ENCODE assay signal across 8 cellular contexts in the genomic region with DNA sequence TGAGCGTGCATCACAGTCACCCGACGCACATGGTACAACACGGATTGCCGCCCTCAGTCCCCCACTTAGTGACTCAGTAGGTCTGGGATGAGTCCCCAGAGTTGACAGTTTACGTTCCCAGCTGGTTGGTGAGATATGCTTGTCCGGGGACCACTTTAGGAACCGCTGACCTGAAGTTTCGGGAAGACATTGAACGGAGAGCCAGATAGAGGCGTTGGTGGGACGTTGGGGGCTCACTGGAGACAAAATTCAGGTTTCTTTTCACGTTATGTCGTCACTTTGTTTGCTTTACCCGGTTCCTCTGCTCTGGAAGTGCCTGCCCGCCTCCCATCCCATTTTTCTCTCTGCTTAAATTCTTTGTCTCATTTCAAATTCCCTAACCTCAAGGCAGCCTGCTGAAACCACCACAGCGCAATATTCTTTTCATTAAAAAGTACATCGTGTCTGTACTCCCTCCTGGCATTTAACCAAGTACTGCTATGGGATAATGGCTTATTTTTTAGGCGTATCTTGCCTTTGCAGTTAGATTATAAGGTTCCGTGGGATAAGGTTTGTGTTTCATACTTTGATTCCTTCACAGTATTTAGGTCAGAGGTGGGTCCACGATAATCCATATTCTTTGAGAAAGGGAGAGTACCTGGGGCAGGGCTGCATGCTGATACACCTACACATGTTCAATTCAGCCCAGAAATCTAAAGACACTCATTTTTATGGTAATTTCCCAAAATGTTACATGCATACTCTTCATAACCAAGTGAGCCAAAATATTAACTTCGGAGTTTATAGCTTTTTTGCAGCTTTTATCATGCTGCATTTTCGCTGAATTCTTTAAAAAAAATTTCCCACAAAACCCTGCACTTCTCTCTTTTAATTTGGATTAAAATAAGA. TPM values are rescaled to one million over a fixed set of nuclear protein-coding genes. Genes with fewer than 3 reads are reported as not detected.
DNase-seq lines count a peak whose midpoint lies in the region; ATAC-seq and TF ChIP-seq lines count a peak whose summit lies in the region.

No MANE protein-coding gene starts in this region.

- no peak overlapping the region for H4K5ac ChIP-seq in mesendoderm (ENCODE audit: low read length)

- H3K4me2 ChIP-seq in mesendoderm (ENCODE audit: low read length), result peak overlapping the region; percentile 86

- no peak for TF ChIP-seq CTCF in AG10803 (conservative IDR thresholded peaks at IDR 0.05; ENCODE audit: low read length)
- no peak for TF ChIP-seq CTCF in brain microvascular endothelial cell (IDR thresholded peaks at IDR 0.05; ENCODE audit: low read depth, low read length, missing control alignments)

- WGBS in HUES64, result 30% methylated on average over 23 of the region's 23 CpGs
- no CpG with 5 or more reads among the region's 23 CpGs for WGBS in mesendoderm (ENCODE audit: extremely low coverage, insufficient coverage, low lambda C conversion rate)

- no peak overlapping the region; the same call in 1 of the 2 replicates for H3K27ac ChIP-seq in HUES64 (ENCODE audit: low read depth, low read length)
- peak overlapping the region; percentile 56 for H3K27ac ChIP-seq in brain microvascular endothelial cell
- no peak overlapping the region for H3K27ac ChIP-seq in mesendoderm (ENCODE audit: low read depth, low read length)

- H3K4me1 ChIP-seq in HUES64 (ENCODE audit: insufficient read depth, low read length), result peaks cover 10% of the 10 kb centered on the region
- peaks cover 4% of the 10 kb centered on the region for H3K4me1 ChIP-seq in mesendoderm (ENCODE audit: control insufficient read depth, low read depth, low read length)

- H3K56ac ChIP-seq in mesendoderm (ENCODE audit: low read length), result peak overlapping the region; percentile 79

- H3K27me3 ChIP-seq in HUES64 (ENCODE audit: insufficient read depth, low read length) (peaks cover 9% of the 10 kb centered on the region; the same call in 1 of the 2 replicates), brain microvascular endothelial cell (replicated peaks) (no peaks in the 10 kb centered on the region), mesendoderm (ENCODE audit: insufficient read depth, low read length, poor library complexity) (no peaks in the 10 kb centered on the region)

- H3K4me3 ChIP-seq in AG10803 (ENCODE audit: low read length), result peak overlapping the region; percentile 95
- peak overlapping the region; percentile 84 for H3K4me3 ChIP-seq in HUES64 (ENCODE audit: low read length)
- peak overlapping the region; percentile 91 for H3K4me3 ChIP-seq in brain microvascular endothelial cell (ENCODE audit: low read depth, low read length)
- peak overlapping the region; percentile 20 for H3K4me3 ChIP-seq in mesendoderm (ENCODE audit: low read length)

- H3K79me2 ChIP-seq in mesendoderm (ENCODE audit: control insufficient read depth, insufficient read depth, low read length), result no peaks in the 10 kb centered on the region

- no peaks in the 10 kb centered on the region for H3K79me1 ChIP-seq in mesendoderm (ENCODE audit: low read length)

- no peak overlapping the region for H2BK5ac ChIP-seq in mesendoderm (ENCODE audit: low read length)

- no peak overlapping the region for H3K18ac ChIP-seq in mesendoderm (ENCODE audit: low read length)

- no peak for ATAC-seq in HG03135 (IDR thresholded peaks at IDR 0.05; ENCODE audit: unreplicated experiment)
- ATAC-seq in GM19035 (IDR thresholded peaks at IDR 0.05; ENCODE audit: unreplicated experiment), result no peak

- H3K36me3 ChIP-seq in HUES64 (ENCODE audit: insufficient read depth, low read length), result peaks cover 7% of the 10 kb centered on the region
- H3K36me3 ChIP-seq in brain microvascular endothelial cell (replicated peaks), result peaks cover 9% of the 10 kb centered on the region
- no peaks in the 10 kb centered on the region for H3K36me3 ChIP-seq in mesendoderm (ENCODE audit: control insufficient read depth, insufficient read depth, low read length)

- no peak overlapping the region for H2BK15ac ChIP-seq in mesendoderm (replicated peaks; ENCODE audit: low read depth)

- no peak overlapping the region for H3K23ac ChIP-seq in mesendoderm (ENCODE audit: low read length)

- DNase-seq in AG10803 (ENCODE audit: low read depth) (peak; percentile 22), brain microvascular endothelial cell (no peak), mesendoderm (no peak), NCI-H187 treated with DMSO at 0.1 percent for 48 hours (lab: John Stamatoyannopoulos, UW) (no peak), NCI-H2196 treated with DMSO at 0.1 percent for 48 hours (lab: John Stamatoyannopoulos, UW; ENCODE audit: unreplicated experiment) (no peak)

- H2AK5ac ChIP-seq in mesendoderm (ENCODE audit: low read length), result no peak overlapping the region

- H3K9me3 ChIP-seq in HUES64 (ENCODE audit: insufficient read depth, low read depth, low read length), result no peaks in the 10 kb centered on the region

- H2BK120ac ChIP-seq in mesendoderm (ENCODE audit: low read depth, low read length), result no peak overlapping the region

- in situ Hi-C loops in brain microvascular endothelial cell (cut with HindIII; ENCODE audit: low pct_ligation_motif_present, low sequenced_read_pairs), result no loop called here

- no peak overlapping the region for H4K8ac ChIP-seq in mesendoderm (ENCODE audit: low read depth, low read length)

- H3K9ac ChIP-seq in HUES64 (ENCODE audit: low read depth, low read length) (peak overlapping the region; percentile 76), mesendoderm (ENCODE audit: low read length) (peak overlapping the region; percentile 75)

- no peak overlapping the region for H3K4ac ChIP-seq in mesendoderm (ENCODE audit: low read depth, low read length)

RNA-seq across cellular contexts. Expression of a gene that starts 0.9 kb away (rescaled TPM):
- 2.0 TPM for polyA plus RNA-seq in HUES64 (2013, experiment 1 of 2)
- 3.4 TPM for polyA plus RNA-seq in HUES64 (2013, experiment 2 of 2)
- 2.6 TPM for polyA plus RNA-seq in mesendoderm (2013, experiment 1 of 2)
- polyA plus RNA-seq in mesendoderm (2013, experiment 2 of 2), result 2.3 TPM

RNA-seq across cellular contexts. Expression of a gene that starts 10.9 kb away (rescaled TPM):
- polyA plus RNA-seq in HUES64 (2013, experiment 1 of 2), result 1,456 TPM
- 1,538 TPM for polyA plus RNA-seq in HUES64 (2013, experiment 2 of 2)
- polyA plus RNA-seq in mesendoderm (2013, experiment 1 of 2), result 4,001 TPM
- 3,998 TPM for polyA plus RNA-seq in mesendoderm (2013, experiment 2 of 2)

Comparison
In these comparisons a context has a peak if more than half of its experiments do, and no peak if none do; other contexts are left out.
1. H3K4me3 ChIP-seq: peak in every context shown above with its lines; median percentile 95 in AG10803; 91 in brain microvascular endothelial cell; 84 in HUES64; 20 in mesendoderm.